ENCODE assay signal across 9 cellular contexts in genomic region chr13:109744512-109745051, GRCh38. TPM values are rescaled to one million over a fixed set of nuclear protein-coding genes. Genes with fewer than 3 reads are reported as not detected.
DNase-seq lines count a peak whose midpoint lies in the region; ATAC-seq and TF ChIP-seq lines count a peak whose summit lies in the region.
"Had no signal": no experiment of that assay in that cellular context is flagged by ENCODE, and none has a peak within 500 bp of the region (broad histone marks: within the 10 kb centered on the region; RNA-seq: fewer than 3 reads in every experiment).

No MANE protein-coding gene starts in this region.

- peak; percentile 62 for ATAC-seq in Right ventricle myocardium inferior
- no peak for ATAC-seq in T-helper 17 cell
- ATAC-seq in GM21526 (IDR thresholded peaks at IDR 0.05; ENCODE audit: low FRiP score, unreplicated experiment) = no peak
- ATAC-seq in HG03442 (IDR thresholded peaks at IDR 0.05; ENCODE audit: unreplicated experiment) = no peak
- ATAC-seq: stimulated activated memory B cell treated with anti-CD40 and anti-IgM and Interleukin-4, amounts not matched to agents 10 μg/mL and 1 μg/mL and 100 μg/mL, for 72 hours had no signal

- peak; percentile 76 for DNase-seq in Right ventricle myocardium inferior (ENCODE audit: missing footprints)
- no peak for DNase-seq in cardiac septum (ENCODE audit: low spot score)
- DNase-seq in T-helper 17 cell = no peak
- DNase-seq in right atrium auricular region (ENCODE audit: low spot score) = peak; percentile 58
- peak; percentile 67 to 80 for DNase-seq in uterus
- no peak for DNase-seq in MV-4-11 (lab: John Stamatoyannopoulos, UW)

- H3K27me3 Mint-ChIP-seq in T-helper 17 cell = peaks cover 8% of the 10 kb centered on the region

- no peak for TF ChIP-seq POLR2A in uterus (IDR thresholded peaks at IDR 0.05)

- no peaks in the 10 kb centered on the region for H3K27me3 ChIP-seq in right atrium auricular region
- H3K27me3 ChIP-seq in uterus = no peaks in the 10 kb centered on the region

- H3K27ac ChIP-seq in right atrium auricular region (no peak overlapping the region), uterus (no peak overlapping the region)

- H3K36me3 ChIP-seq in right atrium auricular region (no peaks in the 10 kb centered on the region), uterus (no peaks in the 10 kb centered on the region)

- no peak for TF ChIP-seq CTCF in right atrium auricular region (IDR thresholded peaks at IDR 0.05)
- TF ChIP-seq CTCF in uterus (IDR thresholded peaks at IDR 0.05) = no peak

- intact Hi-C loops in Right ventricle myocardium inferior (cut with DNase I) = no loop called here
- intact Hi-C loops in cardiac septum (cut with DNase I) = no loop called here
- intact Hi-C loops in uterus (cut with DNase I; ENCODE audit: low total_unique reads) = no loop called here

- no peak overlapping the region for H3K27ac Mint-ChIP-seq in T-helper 17 cell
- H3K27ac Mint-ChIP-seq: stimulated activated memory B cell treated with anti-CD40 and anti-IgM and Interleukin-4, amounts not matched to agents 10 μg/mL and 1 μg/mL and 100 μg/mL, for 72 hours had no signal

- H3K4me1 Mint-ChIP-seq in T-helper 17 cell = peaks cover 8% of the 10 kb centered on the region
- H3K4me1 Mint-ChIP-seq: stimulated activated memory B cell treated with anti-CD40 and anti-IgM and Interleukin-4, amounts not matched to agents 10 μg/mL and 1 μg/mL and 100 μg/mL, for 72 hours had no signal

- H3K4me1 ChIP-seq in right atrium auricular region (peaks cover 0 to 12% of the 10 kb centered on the region in 2 donors), uterus (no peaks in the 10 kb centered on the region)

- H3K36me3 Mint-ChIP-seq in T-helper 17 cell (ENCODE audit: low read depth) = peaks cover 3% of the 10 kb centered on the region
- H3K36me3 Mint-ChIP-seq: stimulated activated memory B cell treated with anti-CD40 and anti-IgM and Interleukin-4, amounts not matched to agents 10 μg/mL and 1 μg/mL and 100 μg/mL, for 72 hours had no signal

- H3K4me3 ChIP-seq in right atrium auricular region (no peak overlapping the region), uterus (no peak overlapping the region)

- H3K4me3 Mint-ChIP-seq in T-helper 17 cell = peak overlapping the region; percentile 33
- H3K4me3 Mint-ChIP-seq: stimulated activated memory B cell treated with anti-CD40 and anti-IgM and Interleukin-4, amounts not matched to agents 10 μg/mL and 1 μg/mL and 100 μg/mL, for 72 hours had no signal

- no peaks in the 10 kb centered on the region for H3K9me3 ChIP-seq in T-helper 17 cell (ENCODE audit: control insufficient read depth, low read length, poor library complexity, severe bottlenecking)
- no peaks in the 10 kb centered on the region for H3K9me3 ChIP-seq in right atrium auricular region
- no peaks in the 10 kb centered on the region for H3K9me3 ChIP-seq in uterus

RNA-seq across cellular contexts. Expression of gene IRS2, which starts 41.8 kb away (rescaled TPM):
- 9.7 TPM for total RNA-seq in Right ventricle myocardium inferior
- 12.0 TPM for total RNA-seq in cardiac septum
- 100 to 1,000 TPM in 1 of 2 donors, 10 to 100 TPM in 1; 90.1 to 101 TPM for total RNA-seq in T-helper 17 cell
- 10 to 100 TPM; 21.2 to 57.6 TPM for total RNA-seq in right atrium auricular region
- 10 to 100 TPM in 2 of 4 donors, 1 to 10 TPM in 2; 6.5 to 20.3 (median 11.7) TPM for total RNA-seq in uterus

Comparison
In these comparisons a context has a peak if more than half of its experiments do, and no peak if none do; other contexts are left out.
1. DNase-seq: peak in Right ventricle myocardium inferior (single experiment), right atrium auricular region (single experiment) and uterus (2 of 2); none in cardiac septum (single experiment), T-helper 17 cell (0 of 3) and MV-4-11 (single experiment).